ENCODE assay signal across 25 cellular contexts in the genomic region with DNA sequence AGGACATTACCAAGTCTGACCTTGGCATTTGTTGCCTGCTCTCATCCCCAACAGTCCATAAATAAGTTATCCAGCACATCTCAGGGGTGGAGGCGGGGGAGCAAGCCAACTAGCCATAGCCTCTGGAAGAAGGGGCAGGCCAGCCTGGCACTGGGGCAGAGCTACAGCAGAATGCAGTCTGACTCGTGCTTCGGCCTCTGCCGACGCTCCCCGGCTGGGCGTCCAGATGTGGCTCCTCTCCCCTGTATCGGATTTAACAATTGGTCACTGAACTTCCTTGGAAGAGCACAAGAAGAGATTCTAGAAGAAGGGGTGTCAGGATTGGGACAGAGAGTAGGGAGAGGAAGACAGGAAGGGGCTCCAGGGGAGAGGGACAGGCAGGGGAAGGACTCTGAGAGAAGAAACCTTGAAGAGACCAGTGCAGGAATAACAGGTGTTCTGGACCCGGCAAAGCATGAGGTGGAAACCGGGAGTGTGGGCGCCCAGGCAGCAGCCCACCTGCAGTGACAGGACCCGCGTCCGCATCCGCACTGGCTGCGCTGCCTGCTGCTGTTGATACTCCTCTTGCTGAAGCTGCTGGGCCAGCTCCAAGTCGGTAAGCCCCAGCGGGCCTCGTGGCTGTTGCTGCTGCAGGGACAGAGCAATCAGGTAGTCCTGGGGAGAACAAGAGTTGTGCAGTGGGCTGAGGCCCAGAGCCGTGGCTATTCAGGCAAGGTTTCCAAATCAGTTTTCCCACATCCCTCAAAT. TPM values are rescaled to one million over a fixed set of nuclear protein-coding genes. Genes with fewer than 3 reads are reported as not detected.
"Had no signal": no experiment of that assay in that cellular context is flagged by ENCODE, and none has a peak within 500 bp of the region (broad histone marks: within the 10 kb centered on the region; RNA-seq: fewer than 3 reads in every experiment).

No MANE protein-coding gene starts in this region.

- H3K9me3 Mint-ChIP-seq: brain; immature natural killer cell; naive thymus-derived CD8-positive, alpha-beta T cell had no signal

- H3K27me3 ChIP-seq: esophagus squamous epithelium, heart right ventricle, sigmoid colon, transverse colon, vagina had no signal

- ATAC-seq: naive thymus-derived CD8-positive, alpha-beta T cell had no signal

- H3K27ac Mint-ChIP-seq: activated naive CD8-positive, alpha-beta T cell; brain; immature natural killer cell had no signal

- H3K4me3 Mint-ChIP-seq: activated naive CD8-positive, alpha-beta T cell; brain; immature natural killer cell had no signal

- H3K27ac ChIP-seq: coronary artery, parathyroid adenoma, sigmoid colon, transverse colon, VCaP had no signal

- H3K4me3 ChIP-seq: coronary artery, esophagus squamous epithelium, heart right ventricle, sigmoid colon, transverse colon, vagina had no signal

- H3K9me3 ChIP-seq: esophagus squamous epithelium, heart right ventricle, sigmoid colon, transverse colon, vagina had no signal

- DNase-seq: activated CD4-positive, alpha-beta T cell treated with anti-CD3 and anti-CD28 coated beads for 1 hour; activated CD8-positive, alpha-beta memory T cell treated with anti-CD3 and anti-CD28 coated beads for 24 hours; activated CD8-positive, alpha-beta memory T cell treated with anti-CD3 and anti-CD28 coated beads, Interleukin-2, amount 50 U/mL, for 48 hours; activated gamma-delta T cell; activated T-cell treated with anti-CD3 and anti-CD28 coated beads, Interleukin-2, amount 50 U/mL, for 48 hours; amygdala; caudate nucleus; effector CD8-positive, alpha-beta T cell; esophagus squamous epithelium; heart right ventricle; immature natural killer cell; mesenchymal stem cell; naive thymus-derived CD8-positive, alpha-beta T cell; sigmoid colon; stimulated activated CD4-positive, alpha-beta T cell treated with anti-CD3 and anti-CD28 coated beads, Interleukin-4, amount 100 ng/mL, for 4 hours; stimulated activated naive CD4-positive, alpha-beta T cell; T-helper 2 cell; transverse colon had no signal

- H3K27me3 Mint-ChIP-seq: activated naive CD8-positive, alpha-beta T cell; brain; naive thymus-derived CD8-positive, alpha-beta T cell had no signal

- H3K4me1 ChIP-seq: parathyroid adenoma had no signal

- H3K9ac ChIP-seq: parathyroid adenoma had no signal

RNA-seq across cellular contexts. Expression of a gene that starts 15.2 kb away (rescaled TPM):
- total RNA-seq: endothelial cell of umbilical vein had no signal
- polyA plus RNA-seq: endothelial cell of umbilical vein, immature natural killer cell had no signal
